Comparison of ENCODE assay signal across 15 cellular contexts in the genomic region with DNA sequence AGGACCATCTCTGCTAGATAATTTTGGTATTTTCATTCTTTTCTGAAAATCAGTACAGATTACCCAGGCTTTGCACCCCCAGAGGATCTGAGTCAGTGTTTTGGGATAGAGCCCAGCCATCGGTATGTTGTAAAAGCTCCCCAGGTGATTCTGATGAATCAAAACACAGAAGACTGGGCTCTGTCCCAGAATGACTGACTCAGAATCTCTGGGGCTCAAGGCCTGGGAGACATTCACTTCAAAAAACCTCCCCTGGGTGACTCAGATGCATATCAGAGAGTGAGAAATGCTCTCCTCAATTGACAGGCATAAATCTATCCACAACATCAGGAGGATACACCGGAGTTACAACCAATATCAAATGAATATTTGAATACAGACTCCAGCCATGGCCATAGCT. TPM values are rescaled to one million over a fixed set of nuclear protein-coding genes. Genes with fewer than 3 reads are reported as not detected.
DNase-seq lines count a peak whose midpoint lies in the region; ATAC-seq and TF ChIP-seq lines count a peak whose summit lies in the region.
"Had no signal": no experiment of that assay in that cellular context is flagged by ENCODE, and none has a peak within 500 bp of the region (broad histone marks: within the 10 kb centered on the region; RNA-seq: fewer than 3 reads in every experiment).

No MANE protein-coding gene starts in this region.

- peak; percentile 53 for ATAC-seq in Right ventricle myocardium superior (ENCODE audit: poor library complexity)
- no peak for ATAC-seq in HG02852 (IDR thresholded peaks at IDR 0.05; ENCODE audit: unreplicated experiment)
- ATAC-seq: activated CD4-positive, CD25-positive, alpha-beta regulatory T cell treated with anti-CD3 and anti-CD28 coated beads, Interleukin-2, amount 50 U/mL, for 24 hours; CD8-positive, alpha-beta T cell; left colon had no signal

- DNase-seq in Right ventricle myocardium superior (no peak), left ventricle myocardium inferior (no peak), adrenal gland (peak; percentile 79 to 91 (median 85)), inferior parietal cortex (ENCODE audit: extremely low spot score) (peak; percentile 33), DMS153 (lab: John Stamatoyannopoulos, UW) (no peak), UCSD-AML1 (lab: John Stamatoyannopoulos, UW; ENCODE audit: unreplicated experiment) (no peak), esophagus muscularis mucosa (ENCODE audit: extremely low spot score) (no peak)
- DNase-seq: CD8-positive, alpha-beta T cell; left colon; stimulated activated CD4-positive, alpha-beta T cell treated with anti-CD3 and anti-CD28 coated beads, Interleukin-15, amount 100 ng/mL, for 24 hours had no signal

- TF ChIP-seq CTCF in left ventricle myocardium inferior (IDR thresholded peaks at IDR 0.05; ENCODE audit: borderline replicate concordance), result no peak
- no peak for TF ChIP-seq CTCF in adrenal gland (IDR thresholded peaks at IDR 0.05)
- no peak for TF ChIP-seq CTCF in esophagus muscularis mucosa (IDR thresholded peaks at IDR 0.05)

- intact Hi-C loops in Right ventricle myocardium superior (cut with DNase I) (no loop called here), left ventricle myocardium inferior (cut with micrococcal nuclease) (no loop called here), adrenal gland (cut with DNase I) (no loop called here), esophagus muscularis mucosa (cut with DNase I) (no loop called here)

- no peaks in the 10 kb centered on the region for H3K36me3 ChIP-seq in left ventricle myocardium inferior
- no peaks in the 10 kb centered on the region for H3K36me3 ChIP-seq in adrenal gland (replicated peaks in 1 of 2)
- H3K36me3 ChIP-seq in esophagus muscularis mucosa, result no peaks in the 10 kb centered on the region
- H3K36me3 ChIP-seq: breast epithelium, vagina had no signal

- no peaks in the 10 kb centered on the region for H3K9me3 ChIP-seq in left ventricle myocardium inferior (replicated peaks)
- H3K9me3 ChIP-seq in adrenal gland (replicated peaks in 1 of 3), result no peaks in the 10 kb centered on the region
- no peaks in the 10 kb centered on the region for H3K9me3 ChIP-seq in esophagus muscularis mucosa
- H3K9me3 ChIP-seq: breast epithelium, vagina had no signal

- TF ChIP-seq EP300 in esophagus muscularis mucosa (IDR thresholded peaks at IDR 0.05), result no peak

- WGBS in adrenal gland, 4 donors, result 13 to 33% (median 17%) methylated on average over 2 of the region's 2 CpGs
- WGBS in esophagus muscularis mucosa, result 18% methylated on average over 2 of the region's 2 CpGs

- no peaks in the 10 kb centered on the region for H3K4me1 ChIP-seq in left ventricle myocardium inferior
- H3K4me1 ChIP-seq in adrenal gland (replicated peaks in 1 of 2), result no peaks in the 10 kb centered on the region
- peaks cover 0 to 32% (median 31%) of the 10 kb centered on the region in 4 donors for H3K4me1 ChIP-seq in esophagus muscularis mucosa
- H3K4me1 ChIP-seq: breast epithelium had no signal

- H3K27ac ChIP-seq in left ventricle myocardium inferior (replicated peaks), result no peak overlapping the region
- H3K27ac ChIP-seq in adrenal gland, result no peak overlapping the region
- peak overlapping the region in 1 of 4 donors; percentile 8 for H3K27ac ChIP-seq in esophagus muscularis mucosa (replicated peaks in 1 of 4)
- H3K27ac ChIP-seq: breast epithelium, vagina had no signal

- TF ChIP-seq POLR2A in adrenal gland (IDR thresholded peaks at IDR 0.05), result no peak
- TF ChIP-seq POLR2A in esophagus muscularis mucosa (IDR thresholded peaks at IDR 0.05; ENCODE audit: low read depth), result no peak

- no peak overlapping the region for H3K4me3 ChIP-seq in left ventricle myocardium inferior
- H3K4me3 ChIP-seq in adrenal gland, result no peak overlapping the region
- H3K4me3 ChIP-seq in esophagus muscularis mucosa, result no peak overlapping the region
- H3K4me3 ChIP-seq: breast epithelium, vagina had no signal

- H3K27me3 ChIP-seq in left ventricle myocardium inferior (ENCODE audit: low read depth) (peaks cover 5% of the 10 kb centered on the region), adrenal gland (peaks cover 5% of the 10 kb centered on the region), esophagus muscularis mucosa (no peaks in the 10 kb centered on the region)
- H3K27me3 ChIP-seq: breast epithelium, vagina had no signal

RNA-seq across cellular contexts. Expression of a gene that starts 32.6 kb away (rescaled TPM):
- total RNA-seq in Right ventricle myocardium superior (not detected), left ventricle myocardium inferior (not detected), adrenal gland (not detected), esophagus muscularis mucosa (under 1 TPM in 1 of 4 donors, not detected in 3; 0.42 TPM)
- polyA plus RNA-seq in adrenal gland, result not detected
- total RNA-seq: breast epithelium; CD8-positive, alpha-beta T cell; left colon; NCI-H460; vagina had no signal

Comparison
In these comparisons a context has a peak if more than half of its experiments do, and no peak if none do; other contexts are left out.
1. DNase-seq: peak in adrenal gland (7 of 7) and inferior parietal cortex (single experiment); none in Right ventricle myocardium superior (single experiment), left ventricle myocardium inferior (single experiment), DMS153 (single experiment), UCSD-AML1 (single experiment) and esophagus muscularis mucosa (single experiment).